18 cellular contexts compared by ENCODE assay signal in the genomic region with DNA sequence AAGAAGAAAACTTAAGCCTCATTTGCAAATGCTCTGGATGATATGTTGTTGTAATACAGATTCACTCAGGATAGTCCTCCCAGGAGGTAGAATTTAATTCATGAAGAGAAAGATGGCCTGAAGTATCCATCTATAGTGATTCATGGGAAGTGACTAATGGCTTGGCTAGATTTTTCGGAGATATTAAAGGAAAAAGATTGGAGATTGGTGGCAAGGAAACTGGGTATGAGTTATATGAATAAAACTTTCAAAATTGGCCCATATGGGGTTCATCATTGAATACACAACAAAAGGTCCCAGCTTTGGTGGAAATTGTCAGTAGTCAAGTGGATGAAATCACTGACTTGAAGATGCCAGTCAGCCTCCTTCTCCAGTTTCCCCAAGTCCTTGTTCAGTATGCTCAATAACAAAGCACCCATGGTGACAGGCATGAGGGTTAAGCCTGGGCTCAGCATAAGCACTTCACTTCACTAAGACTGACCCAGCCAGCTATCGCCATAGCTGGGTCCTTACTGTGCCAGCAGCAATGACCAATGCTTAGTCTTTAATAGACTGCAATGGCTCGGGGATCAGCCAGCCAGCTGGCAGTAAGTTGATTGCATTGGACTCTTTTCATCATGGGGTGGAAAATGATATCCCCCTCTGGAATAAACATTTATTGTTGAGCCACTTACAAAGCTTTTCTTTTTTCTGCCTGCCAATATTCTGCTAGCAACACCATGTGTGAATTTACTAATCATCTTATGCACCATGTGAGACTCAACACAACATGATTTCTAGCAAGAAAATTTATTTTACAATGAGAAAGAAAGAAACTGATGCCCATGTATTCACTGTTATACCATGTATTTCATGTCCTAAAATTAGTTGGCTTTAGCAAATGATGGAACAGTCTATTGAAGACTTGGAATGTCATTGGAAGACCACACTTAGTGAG.
A peak's percentile ranks its signal among the peaks of the same experiment; 100 is the strongest.
DNase-seq lines count a peak whose midpoint lies in the region; ATAC-seq and TF ChIP-seq lines count a peak whose summit lies in the region.
"Had no signal": no experiment of that assay in that cellular context is flagged by ENCODE, and none has a peak within 500 bp of the region (broad histone marks: within the 10 kb centered on the region; RNA-seq: fewer than 3 reads in every experiment).

No MANE protein-coding gene starts in this region.

- TF ChIP-seq EP300 in gastroesophageal sphincter (IDR thresholded peaks at IDR 0.05): no peak

- H3K27me3 ChIP-seq in MG63: no peaks in the 10 kb centered on the region
- no peaks in the 10 kb centered on the region for H3K27me3 ChIP-seq in osteoblast (ENCODE audit: insufficient read depth, low read length)
- H3K27me3 ChIP-seq in smooth muscle cell (ENCODE audit: low read depth): no peaks in the 10 kb centered on the region
- H3K27me3 ChIP-seq in gastroesophageal sphincter: no peaks in the 10 kb centered on the region
- H3K27me3 ChIP-seq: thyroid gland had no signal

- H3K36me3 ChIP-seq in MG63: no peaks in the 10 kb centered on the region
- H3K36me3 ChIP-seq in osteoblast (ENCODE audit: insufficient read depth, low read length): no peaks in the 10 kb centered on the region
- no peaks in the 10 kb centered on the region for H3K36me3 ChIP-seq in smooth muscle cell (ENCODE audit: low read depth)
- no peaks in the 10 kb centered on the region for H3K36me3 ChIP-seq in gastroesophageal sphincter
- H3K36me3 ChIP-seq: thyroid gland had no signal

- no peak for TF ChIP-seq CTCF in epithelial cell of esophagus (IDR thresholded peaks at IDR 0.05; ENCODE audit: insufficient read depth, low read depth, low read length, missing control alignments)
- no peak for TF ChIP-seq CTCF in osteoblast (IDR thresholded peaks at IDR 0.05; ENCODE audit: extremely low read depth, low read depth, low read length)
- TF ChIP-seq CTCF in smooth muscle cell (IDR thresholded peaks at IDR 0.05; ENCODE audit: borderline replicate concordance, insufficient read depth, poor library complexity, severe bottlenecking): no peak
- TF ChIP-seq CTCF in gastroesophageal sphincter (IDR thresholded peaks at IDR 0.05): no peak

- H3F3A ChIP-seq in smooth muscle cell (ENCODE audit: low read depth): no peaks in the 10 kb centered on the region

- H3K79me2 ChIP-seq in osteoblast (ENCODE audit: insufficient read depth, low read length) (no peaks in the 10 kb centered on the region), smooth muscle cell (ENCODE audit: low read depth) (no peaks in the 10 kb centered on the region)

- H3K4me1 ChIP-seq in osteoblast (ENCODE audit: insufficient read depth, low read length): peaks cover 15% of the 10 kb centered on the region
- H3K4me1 ChIP-seq in smooth muscle cell (ENCODE audit: low read depth): no peaks in the 10 kb centered on the region
- H3K4me1 ChIP-seq in gastroesophageal sphincter: no peaks in the 10 kb centered on the region
- H3K4me1 ChIP-seq: thyroid gland had no signal

- 93% methylated on average over 3 of the region's 3 CpGs for WGBS in smooth muscle cell (ENCODE audit: low lambda C conversion rate)
- 83 to 100% methylated on average over 2 of the region's 3 CpGs for WGBS in gastroesophageal sphincter (ENCODE audit: low coverage in 1 of 2), 2 donors

- H3K4me2 ChIP-seq in osteoblast (ENCODE audit: insufficient read depth, low read length) (peak overlapping the region; percentile 30), smooth muscle cell (no peak overlapping the region)

- DNase-seq in EH (ENCODE audit: low read depth) (peak; percentile 80), MG63 (peak; percentile 77), epithelial cell of esophagus (ENCODE audit: low read depth) (peak; percentile 13), osteoblast (ENCODE audit: insufficient read length, low spot score, missing footprints) (peak; percentile 90), smooth muscle cell (lab: John Stamatoyannopoulos, UW; ENCODE audit: unreplicated experiment) (no peak), NCI-H524 (lab: John Stamatoyannopoulos, UW) (no peak), T-helper 2 cell (no peak)
- DNase-seq: activated CD4-positive, alpha-beta T cell treated with anti-CD3 and anti-CD28 coated beads, Interleukin-2, amount 50 U/mL, for 1 hour; activated naive CD8-positive, alpha-beta T cell treated with anti-CD3 and anti-CD28 coated beads, Interleukin-2, amount 50 U/mL, for 24 hours; activated T-cell treated with anti-CD3 and anti-CD28 coated beads, Interleukin-2, amount 50 U/mL, for 4 hours; endodermal cell; KBM-7; NCI-H146; NK-92 treated with Interleukin-12 subunit alpha and Interleukin-12 subunit beta, amount 100 ng/mL, for 24 hours; SIG-M5; thyroid gland had no signal

- H3K27ac ChIP-seq in osteoblast (ENCODE audit: low read depth, low read length) (peak overlapping the region; percentile 32), smooth muscle cell (ENCODE audit: low read depth) (no peak overlapping the region), gastroesophageal sphincter (no peak overlapping the region)
- H3K27ac ChIP-seq: thyroid gland had no signal

- H3K9me3 ChIP-seq in MG63 (peaks cover 8% of the 10 kb centered on the region; the same call in 1 of the 2 replicates), osteoblast (ENCODE audit: low read depth, low read length) (no peaks in the 10 kb centered on the region), smooth muscle cell (replicated peaks; ENCODE audit: low read depth) (no peaks in the 10 kb centered on the region), gastroesophageal sphincter (no peaks in the 10 kb centered on the region)
- H3K9me3 ChIP-seq: thyroid gland had no signal

- no peak for ATAC-seq in gastroesophageal sphincter
- ATAC-seq: activated naive CD8-positive, alpha-beta T cell treated with anti-CD3 and anti-CD28 coated beads, Interleukin-2, amount 50 U/mL, for 24 hours; activated T-cell treated with anti-CD3 and anti-CD28 coated beads, Interleukin-2, amount 50 U/mL, for 4 hours; left lobe of liver had no signal

- no peaks in the 10 kb centered on the region for H4K20me1 ChIP-seq in osteoblast (ENCODE audit: insufficient read depth, low read length)
- H4K20me1 ChIP-seq in smooth muscle cell (ENCODE audit: low read depth): no peaks in the 10 kb centered on the region

- no peak overlapping the region for H2AFZ ChIP-seq in osteoblast (ENCODE audit: low read length)
- H2AFZ ChIP-seq in smooth muscle cell (ENCODE audit: low read depth): no peak overlapping the region

- H3K9ac ChIP-seq in smooth muscle cell (ENCODE audit: low read depth): no peak overlapping the region

- no peak for TF ChIP-seq POLR2A in gastroesophageal sphincter (IDR thresholded peaks at IDR 0.05)

- H3K4me3 ChIP-seq in MG63: no peak overlapping the region
- no peak overlapping the region for H3K4me3 ChIP-seq in epithelial cell of esophagus (ENCODE audit: low read length)
- H3K4me3 ChIP-seq in osteoblast (ENCODE audit: insufficient read depth, low read length): no peak overlapping the region
- no peak overlapping the region for H3K4me3 ChIP-seq in smooth muscle cell
- H3K4me3 ChIP-seq in gastroesophageal sphincter: no peak overlapping the region
- H3K4me3 ChIP-seq: thyroid gland had no signal

Comparison
In these comparisons a context has a peak if more than half of its experiments do, and no peak if none do; other contexts are left out.
1. DNase-seq: peak in EH (single experiment), MG63 (single experiment), epithelial cell of esophagus (single experiment) and osteoblast (single experiment); none in smooth muscle cell (single experiment), NCI-H524 (0 of 2) and T-helper 2 cell (0 of 5).